ENCODE assay signal across 12 cellular contexts in the genomic region with DNA sequence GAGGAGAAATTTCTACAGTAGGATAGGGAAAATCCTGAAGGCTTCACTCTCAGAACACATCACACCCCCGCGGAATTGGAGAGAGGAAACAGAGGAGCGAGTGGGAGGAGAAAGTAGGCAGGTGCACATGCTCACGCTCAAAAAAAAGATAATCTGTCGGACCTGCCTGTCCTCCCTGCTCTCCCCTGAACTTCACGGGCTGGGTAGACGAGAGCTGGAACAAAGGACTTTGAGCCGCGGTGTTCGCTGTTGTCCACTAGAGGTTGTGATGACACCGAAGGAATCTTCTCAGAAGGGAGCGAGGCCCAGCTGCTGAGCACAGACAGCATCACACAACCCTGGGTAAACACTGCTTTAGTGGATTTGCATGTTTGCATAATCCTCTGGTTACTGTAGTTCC. TPM values are rescaled to one million over a fixed set of nuclear protein-coding genes. Genes with fewer than 3 reads are reported as not detected.
A peak's percentile ranks its signal among the peaks of the same experiment; 100 is the strongest.
DNase-seq lines count a peak whose midpoint lies in the region; ATAC-seq and TF ChIP-seq lines count a peak whose summit lies in the region.
"Had no signal": no experiment of that assay in that cellular context is flagged by ENCODE, and none has a peak within 500 bp of the region (broad histone marks: within the 10 kb centered on the region; RNA-seq: fewer than 3 reads in every experiment).

No MANE protein-coding gene starts in this region.

- DNase-seq in A172 (ENCODE audit: low spot score) (peak; percentile 1), GM03348 (ENCODE audit: low spot score) (peak; percentile 18), NCI-H510A treated with DMSO at 0.1 percent for 48 hours (lab: John Stamatoyannopoulos, UW) (peak; percentile 20), fibroblast of gingiva (ENCODE audit: low read depth) (peak; percentile 2), MCF 10A (ENCODE audit: unreplicated experiment) (no peak)
- DNase-seq in stimulated activated CD4-positive, alpha-beta T cell treated with anti-CD3 and anti-CD28 coated beads, Interleukin-1b, Interleukin-23, amount 100 ng/mL, for 48 hours, result no peak
- DNase-seq: CD4-positive, alpha-beta T cell; left cardiac atrium; NCI-H1105 treated with DMSO at 0.1 percent for 48 hours; stimulated activated naive B cell treated with anti-CD40 and anti-IgM and Interleukin-4, amounts not matched to agents 10 μg/mL and 1 μg/mL and 100 μg/mL, for 72 hours had no signal

- intact Hi-C loops in MCF 10A (cut with micrococcal nuclease), result no loop called here

- ATAC-seq in HG02973 (IDR thresholded peaks at IDR 0.05; ENCODE audit: unreplicated experiment), result no peak
- no peak for ATAC-seq in HG02588 (IDR thresholded peaks at IDR 0.05; ENCODE audit: unreplicated experiment)
- ATAC-seq: left cardiac atrium; stimulated activated naive B cell treated with anti-CD40 and anti-IgM and Interleukin-4, amounts not matched to agents 10 μg/mL and 1 μg/mL and 100 μg/mL, for 72 hours had no signal

- TF ChIP-seq CTCF in MCF 10A (IDR thresholded peaks at IDR 0.05; ENCODE audit: unreplicated experiment), result no peak

- H3K27me3 Mint-ChIP-seq in MCF 10A (ENCODE audit: insufficient read depth, unreplicated experiment), result peaks cover 26% of the 10 kb centered on the region

- H3K4me3 Mint-ChIP-seq in MCF 10A (ENCODE audit: unreplicated experiment), result no peak overlapping the region
- H3K4me3 Mint-ChIP-seq: CD4-positive, alpha-beta T cell; stimulated activated naive B cell treated with anti-CD40 and anti-IgM and Interleukin-4, amounts not matched to agents 10 μg/mL and 1 μg/mL and 100 μg/mL, for 72 hours had no signal

- POLR2A ChIA-PET in MCF 10A (lab: Yijun Ruan, JAX), result interaction anchor here (0.8 kb wide), 1 partner anchor 186 kb away, joined by 3 read pairs; no protein-coding TSS in a partner anchor

- H3K36me3 Mint-ChIP-seq in MCF 10A (ENCODE audit: insufficient read depth, unreplicated experiment), result no peaks in the 10 kb centered on the region
- H3K36me3 Mint-ChIP-seq: stimulated activated naive B cell treated with anti-CD40 and anti-IgM and Interleukin-4, amounts not matched to agents 10 μg/mL and 1 μg/mL and 100 μg/mL, for 72 hours had no signal

- H3K4me1 Mint-ChIP-seq in MCF 10A (ENCODE audit: insufficient read depth, unreplicated experiment), result no peaks in the 10 kb centered on the region

- CTCF ChIA-PET in MCF 10A (lab: Yijun Ruan, JAX), result interaction anchor here (0.6 to 1.3 kb wide), 2 partner anchors 27 to 285 kb away, joined by 3 read pairs; no protein-coding TSS in a partner anchor

- BruUV-seq in MCF 10A (replicated peaks; lab: Mats Ljungman, UMichigan), result no TSS peak

- no peak overlapping the region for H3K27ac Mint-ChIP-seq in MCF 10A (ENCODE audit: low read depth, unreplicated experiment)
- H3K27ac Mint-ChIP-seq: CD4-positive, alpha-beta T cell; stimulated activated naive B cell treated with anti-CD40 and anti-IgM and Interleukin-4, amounts not matched to agents 10 μg/mL and 1 μg/mL and 100 μg/mL, for 72 hours had no signal

- no peaks in the 10 kb centered on the region for H3K9me3 Mint-ChIP-seq in MCF 10A (ENCODE audit: unreplicated experiment)
- H3K9me3 Mint-ChIP-seq: CD4-positive, alpha-beta T cell; stimulated activated naive B cell treated with anti-CD40 and anti-IgM and Interleukin-4, amounts not matched to agents 10 μg/mL and 1 μg/mL and 100 μg/mL, for 72 hours had no signal

RNA-seq across cellular contexts. Expression of a gene that starts 5.0 kb away (rescaled TPM):
- not detected in 2 replicates for total RNA-seq in A172 (2014; rRNA removed; shearing (Covaris generic))
- not detected in 2 replicates for total RNA-seq in MCF 10A (2022)

Comparison
In these comparisons a context has a peak if more than half of its experiments do, and no peak if none do; other contexts are left out.
1. DNase-seq: peak in A172 (single experiment), GM03348 (single experiment), NCI-H510A treated with DMSO at 0.1 percent for 48 hours (single experiment) and fibroblast of gingiva (single experiment); none in MCF 10A (single experiment) and stimulated activated CD4-positive, alpha-beta T cell treated with anti-CD3 and anti-CD28 coated beads, Interleukin-1b, Interleukin-23, amount 100 ng/mL, for 48 hours (single experiment).